8 cellular contexts compared by ENCODE assay signal in the genomic region with DNA sequence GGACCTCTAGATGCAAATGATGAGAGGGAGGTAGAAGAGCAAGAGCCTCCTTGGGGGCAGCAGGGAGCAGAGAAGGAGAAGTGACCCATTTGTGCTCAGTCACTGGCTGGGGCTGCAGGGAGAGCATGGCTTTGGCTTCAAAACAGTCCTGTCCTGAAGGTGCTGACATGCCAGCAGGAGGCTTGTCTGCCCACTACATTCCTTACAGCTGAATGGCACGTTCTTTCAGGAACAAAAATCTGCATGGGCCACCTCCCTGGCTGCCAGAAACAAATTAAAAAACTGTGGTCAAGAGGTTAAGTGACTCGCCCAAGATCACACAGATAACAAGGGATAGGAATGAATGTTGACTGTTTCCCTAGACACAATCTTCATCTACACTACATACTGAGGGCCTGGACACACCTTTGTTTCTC.
DNase-seq lines count a peak whose midpoint lies in the region; ATAC-seq and TF ChIP-seq lines count a peak whose summit lies in the region.
"Had no signal": no experiment of that assay in that cellular context is flagged by ENCODE, and none has a peak within 500 bp of the region (broad histone marks: within the 10 kb centered on the region; RNA-seq: fewer than 3 reads in every experiment).

No MANE protein-coding gene starts in this region.

- TF ChIP-seq EP300 in sigmoid colon (IDR thresholded peaks at IDR 0.05) = no peak

- peaks cover 23 to 55% (median 30%) of the 10 kb centered on the region in 4 donors for H3K4me1 Mint-ChIP-seq in naive thymus-derived CD8-positive, alpha-beta T cell

- no peak for ATAC-seq in naive thymus-derived CD8-positive, alpha-beta T cell
- no peak for ATAC-seq in GM18519 (IDR thresholded peaks at IDR 0.05; ENCODE audit: low FRiP score, unreplicated experiment)

- H3K27me3 Mint-ChIP-seq in naive thymus-derived CD8-positive, alpha-beta T cell = no peaks in the 10 kb centered on the region

- intact Hi-C loops in sigmoid colon (cut with DNase I) = no loop called here

- H3K9me3 ChIP-seq in sigmoid colon = no peaks in the 10 kb centered on the region

- H3K4me3 ChIP-seq in choroid plexus epithelial cell (ENCODE audit: low read depth, low read length) (no peak overlapping the region), sigmoid colon (no peak overlapping the region)

- peaks cover 0 to 51% (median 21%) of the 10 kb centered on the region in 4 donors for H3K36me3 ChIP-seq in sigmoid colon

- DNase-seq in GM04504 (ENCODE audit: low read depth) (peak; percentile 45), NCI-H226 (peak; percentile 75), choroid plexus epithelial cell (ENCODE audit: low read depth) (peak; percentile 65), NCI-H82 treated with DMSO at 0.1 percent for 48 hours (lab: John Stamatoyannopoulos, UW; ENCODE audit: unreplicated experiment) (no peak), sigmoid colon (no peak)
- no peak for DNase-seq in naive thymus-derived CD8-positive, alpha-beta T cell
- DNase-seq: activated naive CD4-positive, alpha-beta T cell had no signal

- POLR2A ChIA-PET in naive thymus-derived CD8-positive, alpha-beta T cell (lab: Charles Lee) = interaction anchor here (0.6 kb wide), 1 partner anchor 62 kb away, joined by 4 read pairs; no protein-coding TSS in a partner anchor

- 15 to 62% methylated on average over 2 of the region's 2 CpGs for WGBS in sigmoid colon, 2 donors

- no peaks in the 10 kb centered on the region for H3K9me3 Mint-ChIP-seq in naive thymus-derived CD8-positive, alpha-beta T cell

- no peak overlapping the region for H3K27ac ChIP-seq in sigmoid colon

- H3K4me1 ChIP-seq in sigmoid colon = no peaks in the 10 kb centered on the region

- no peak for TF ChIP-seq POLR2A in sigmoid colon (IDR thresholded peaks at IDR 0.05)

- peak; percentile 12 for TF ChIP-seq CTCF in choroid plexus epithelial cell (conservative IDR thresholded peaks at IDR 0.05; ENCODE audit: low read depth, low read length)
- no peak for TF ChIP-seq CTCF in sigmoid colon (IDR thresholded peaks at IDR 0.05)

- no peak overlapping the region for H3K4me3 Mint-ChIP-seq in naive thymus-derived CD8-positive, alpha-beta T cell

- no peaks in the 10 kb centered on the region for H3K27me3 ChIP-seq in sigmoid colon

- H3K27ac Mint-ChIP-seq in naive thymus-derived CD8-positive, alpha-beta T cell = peak overlapping the region in 9 of 10 donors; percentile 27 to 93 (median 85)

- H3K36me3 Mint-ChIP-seq in naive thymus-derived CD8-positive, alpha-beta T cell = peaks cover 17 to 83% (median 44%) of the 10 kb centered on the region in 3 donors

Comparison
In these comparisons a context has a peak if more than half of its experiments do, and no peak if none do; other contexts are left out.
1. DNase-seq: peak in GM04504 (single experiment), NCI-H226 (single experiment) and choroid plexus epithelial cell (single experiment); none in naive thymus-derived CD8-positive, alpha-beta T cell (0 of 10), NCI-H82 treated with DMSO at 0.1 percent for 48 hours (single experiment) and sigmoid colon (single experiment).